Comparison of ENCODE assay signal across 11 cellular contexts in the genomic region with DNA sequence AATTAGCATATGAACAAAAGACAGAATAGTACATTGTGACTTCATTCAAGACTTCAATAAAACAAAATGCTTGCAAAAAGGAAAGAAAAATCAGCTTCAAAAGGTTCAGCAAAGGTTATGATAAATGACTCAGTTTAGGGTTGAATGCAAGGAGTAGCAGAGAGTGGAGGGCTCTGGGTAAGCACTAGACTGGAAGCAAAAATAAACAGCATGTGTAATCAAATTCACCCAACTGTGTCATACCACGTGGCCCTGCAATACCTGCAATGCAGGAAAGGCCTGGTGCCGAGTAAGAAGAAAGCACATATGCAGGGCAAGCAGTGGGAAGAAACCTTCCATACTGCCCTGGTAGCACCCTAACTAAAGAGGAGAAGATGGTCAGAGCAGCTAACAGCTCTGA.
DNase-seq lines count a peak whose midpoint lies in the region; ATAC-seq and TF ChIP-seq lines count a peak whose summit lies in the region.
"Had no signal": no experiment of that assay in that cellular context is flagged by ENCODE, and none has a peak within 500 bp of the region (broad histone marks: within the 10 kb centered on the region; RNA-seq: fewer than 3 reads in every experiment).

No MANE protein-coding gene starts in this region.

- CTCF ChIA-PET in HEK293T (lab: Yijun Ruan, JAX) (no interaction called here), MCF 10A (lab: Yijun Ruan, JAX) (no interaction called here)

- H3K36me3 Mint-ChIP-seq in activated T-cell treated with anti-CD3 and anti-CD28 coated beads, Interleukin-2, amount 50 U/mL, for 72 hours (ENCODE audit: insufficient read depth in 2 of 2), result peaks cover 6 to 8% of the 10 kb centered on the region in 2 donors
- H3K36me3 Mint-ChIP-seq in stimulated activated memory B cell treated with anti-CD40 and anti-IgM and Interleukin-4, amounts not matched to agents 10 μg/mL and 1 μg/mL and 100 μg/mL, for 72 hours, result peaks cover 6% of the 10 kb centered on the region
- peaks cover 5% of the 10 kb centered on the region for H3K36me3 Mint-ChIP-seq in MCF 10A (ENCODE audit: insufficient read depth, unreplicated experiment)
- H3K36me3 Mint-ChIP-seq in activated T-helper 17 cell treated with anti-CD3 and anti-CD28 coated beads, Interleukin-2, amount 50 U/mL, for 72 hours (ENCODE audit: low read depth), result peaks cover 6% of the 10 kb centered on the region

- no peak overlapping the region for H3K27ac Mint-ChIP-seq in activated T-cell treated with anti-CD3 and anti-CD28 coated beads, Interleukin-2, amount 50 U/mL, for 72 hours
- H3K27ac Mint-ChIP-seq in stimulated activated memory B cell treated with anti-CD40 and anti-IgM and Interleukin-4, amounts not matched to agents 10 μg/mL and 1 μg/mL and 100 μg/mL, for 72 hours, result no peak overlapping the region
- no peak overlapping the region for H3K27ac Mint-ChIP-seq in MCF 10A (ENCODE audit: low read depth, unreplicated experiment)
- no peak overlapping the region for H3K27ac Mint-ChIP-seq in activated T-helper 17 cell treated with anti-CD3 and anti-CD28 coated beads, Interleukin-2, amount 50 U/mL, for 72 hours

- POLR2A ChIA-PET in HEK293T (lab: Yijun Ruan, JAX), result no interaction called here
- POLR2A ChIA-PET in MCF 10A (lab: Yijun Ruan, JAX), result interaction anchor here (0.6 kb wide), 1 partner anchor 22 kb away, joined by 5 read pairs; no protein-coding TSS in a partner anchor

- H3K4me1 Mint-ChIP-seq in activated T-cell treated with anti-CD3 and anti-CD28 coated beads, Interleukin-2, amount 50 U/mL, for 72 hours (ENCODE audit: low read depth), result peaks cover 7% of the 10 kb centered on the region
- H3K4me1 Mint-ChIP-seq in stimulated activated memory B cell treated with anti-CD40 and anti-IgM and Interleukin-4, amounts not matched to agents 10 μg/mL and 1 μg/mL and 100 μg/mL, for 72 hours, result peaks cover 22% of the 10 kb centered on the region
- H3K4me1 Mint-ChIP-seq in MCF 10A (ENCODE audit: insufficient read depth, unreplicated experiment), result peaks cover 7% of the 10 kb centered on the region
- peaks cover 5% of the 10 kb centered on the region for H3K4me1 Mint-ChIP-seq in activated T-helper 17 cell treated with anti-CD3 and anti-CD28 coated beads, Interleukin-2, amount 50 U/mL, for 72 hours

- ATAC-seq in activated T-cell treated with anti-CD3 and anti-CD28 coated beads, Interleukin-2, amount 50 U/mL, for 72 hours (replicated peaks in 1 of 2), result peak; percentile 55 to 71
- ATAC-seq in stimulated activated memory B cell treated with anti-CD40 and anti-IgM and Interleukin-4, amounts not matched to agents 10 μg/mL and 1 μg/mL and 100 μg/mL, for 72 hours, result peak; percentile 56
- no peak for ATAC-seq in HG03045 (IDR thresholded peaks at IDR 0.05; ENCODE audit: unreplicated experiment)
- ATAC-seq in activated T-helper 17 cell treated with anti-CD3 and anti-CD28 coated beads, Interleukin-2, amount 50 U/mL, for 72 hours (replicated peaks), result no peak
- ATAC-seq: foreskin keratinocyte had no signal

- BruUV-seq in MCF 10A (replicated peaks; lab: Mats Ljungman, UMichigan), result no TSS peak

- no peak for DNase-seq in activated T-cell treated with anti-CD3 and anti-CD28 coated beads, Interleukin-2, amount 50 U/mL, for 72 hours
- DNase-seq in activated T-cell treated with anti-CD3 and anti-CD28 coated beads, Interleukin-2, amount 50 U/mL, for 48 hours, result no peak
- DNase-seq in HEK293T (ENCODE audit: extremely low spot score), result peak; percentile 15
- DNase-seq in NCI-H510A (lab: John Stamatoyannopoulos, UW), result peak; percentile 32
- no peak for DNase-seq in MCF 10A (ENCODE audit: unreplicated experiment)
- DNase-seq: foreskin keratinocyte, NCI-H748 treated with DMSO at 0.1 percent for 48 hours, WERI-Rb-1 had no signal

- H3K4me3 Mint-ChIP-seq in activated T-cell treated with anti-CD3 and anti-CD28 coated beads, Interleukin-2, amount 50 U/mL, for 72 hours, result no peak overlapping the region
- H3K4me3 Mint-ChIP-seq in stimulated activated memory B cell treated with anti-CD40 and anti-IgM and Interleukin-4, amounts not matched to agents 10 μg/mL and 1 μg/mL and 100 μg/mL, for 72 hours, result no peak overlapping the region
- H3K4me3 Mint-ChIP-seq in MCF 10A (ENCODE audit: unreplicated experiment), result no peak overlapping the region
- no peak overlapping the region for H3K4me3 Mint-ChIP-seq in activated T-helper 17 cell treated with anti-CD3 and anti-CD28 coated beads, Interleukin-2, amount 50 U/mL, for 72 hours

- peaks cover 0 to 4% of the 10 kb centered on the region in 2 donors for H3K9me3 Mint-ChIP-seq in activated T-cell treated with anti-CD3 and anti-CD28 coated beads, Interleukin-2, amount 50 U/mL, for 72 hours
- peaks cover 4% of the 10 kb centered on the region for H3K9me3 Mint-ChIP-seq in stimulated activated memory B cell treated with anti-CD40 and anti-IgM and Interleukin-4, amounts not matched to agents 10 μg/mL and 1 μg/mL and 100 μg/mL, for 72 hours
- peaks cover 9% of the 10 kb centered on the region for H3K9me3 Mint-ChIP-seq in MCF 10A (ENCODE audit: unreplicated experiment)
- H3K9me3 Mint-ChIP-seq in activated T-helper 17 cell treated with anti-CD3 and anti-CD28 coated beads, Interleukin-2, amount 50 U/mL, for 72 hours, result peaks cover 4% of the 10 kb centered on the region

- H3K27me3 Mint-ChIP-seq in activated T-cell treated with anti-CD3 and anti-CD28 coated beads, Interleukin-2, amount 50 U/mL, for 72 hours (ENCODE audit: low read depth), result peaks cover 12% of the 10 kb centered on the region
- no peaks in the 10 kb centered on the region for H3K27me3 Mint-ChIP-seq in stimulated activated memory B cell treated with anti-CD40 and anti-IgM and Interleukin-4, amounts not matched to agents 10 μg/mL and 1 μg/mL and 100 μg/mL, for 72 hours
- H3K27me3 Mint-ChIP-seq in MCF 10A (ENCODE audit: insufficient read depth, unreplicated experiment), result no peaks in the 10 kb centered on the region
- no peaks in the 10 kb centered on the region for H3K27me3 Mint-ChIP-seq in activated T-helper 17 cell treated with anti-CD3 and anti-CD28 coated beads, Interleukin-2, amount 50 U/mL, for 72 hours

- intact Hi-C loops in MCF 10A (cut with micrococcal nuclease), result no loop called here

- no peak for TF ChIP-seq CTCF in MCF 10A (IDR thresholded peaks at IDR 0.05; ENCODE audit: unreplicated experiment)

TF ChIP-seq in HEK293T, 16 proteins besides CTCF, POLR2A, EP300 and RAD21:
- no peak for TF ChIP-seq LEF1 (IDR thresholded peaks at IDR 0.05; ENCODE audit: borderline replicate concordance)
- TF ChIP-seq L3MBTL2 (conservative IDR thresholded peaks at IDR 0.05), result peak; percentile 21; the same call in 1 of the 2 replicates

Comparison
In these comparisons a context has a peak if more than half of its experiments do, and no peak if none do; other contexts are left out.
1. ATAC-seq: peak in activated T-cell treated with anti-CD3 and anti-CD28 coated beads, Interleukin-2, amount 50 U/mL, for 72 hours (2 of 2) and stimulated activated memory B cell treated with anti-CD40 and anti-IgM and Interleukin-4, amounts not matched to agents 10 μg/mL and 1 μg/mL and 100 μg/mL, for 72 hours (single experiment); none in HG03045 (single experiment) and activated T-helper 17 cell treated with anti-CD3 and anti-CD28 coated beads, Interleukin-2, amount 50 U/mL, for 72 hours (single experiment).
2. DNase-seq: peak in HEK293T (single experiment) and NCI-H510A (single experiment); none in activated T-cell treated with anti-CD3 and anti-CD28 coated beads, Interleukin-2, amount 50 U/mL, for 72 hours (0 of 2), activated T-cell treated with anti-CD3 and anti-CD28 coated beads, Interleukin-2, amount 50 U/mL, for 48 hours (0 of 2) and MCF 10A (single experiment).